In genomic region chr20:37081717-37082289, GRCh38 we compare ENCODE assay signal across 10 cellular contexts. TPM values are rescaled to one million over a fixed set of nuclear protein-coding genes. Genes with fewer than 3 reads are reported as not detected.
DNase-seq lines count a peak whose midpoint lies in the region; ATAC-seq and TF ChIP-seq lines count a peak whose summit lies in the region.
"Had no signal": no experiment of that assay in that cellular context is flagged by ENCODE, and none has a peak within 500 bp of the region (broad histone marks: within the 10 kb centered on the region; RNA-seq: fewer than 3 reads in every experiment).

No MANE protein-coding gene starts in this region.

- no peak overlapping the region for H3K14ac ChIP-seq in mesenchymal stem cell (ENCODE audit: low read length in 2 of 2)

- ATAC-seq in psoas muscle (no peak), GM21717 (IDR thresholded peaks at IDR 0.05; ENCODE audit: unreplicated experiment) (no peak), GM18858 (IDR thresholded peaks at IDR 0.05; ENCODE audit: unreplicated experiment) (no peak)

- H3K9me3 ChIP-seq in Loucy (ENCODE audit: insufficient read depth, low read depth, low read length) (no peaks in the 10 kb centered on the region), adrenal gland (replicated peaks in 1 of 3) (no peaks in the 10 kb centered on the region), mesenchymal stem cell (ENCODE audit: control insufficient read depth, low read length) (no peaks in the 10 kb centered on the region), psoas muscle (no peaks in the 10 kb centered on the region)
- H3K9me3 ChIP-seq: HAP-1 had no signal

- H3K4ac ChIP-seq in mesenchymal stem cell (ENCODE audit: low read depth in 1 of 2, low read length in 2 of 2) = no peak overlapping the region

- no peaks in the 10 kb centered on the region for H3K27me3 ChIP-seq in Loucy (ENCODE audit: insufficient read depth, low read length, poor library complexity, severe bottlenecking)
- no peaks in the 10 kb centered on the region for H3K27me3 ChIP-seq in adrenal gland
- H3K27me3 ChIP-seq in mesenchymal stem cell (ENCODE audit: control insufficient read depth in 1 of 2, insufficient read depth in 1 of 2, low read length in 2 of 2) = no peaks in the 10 kb centered on the region
- no peaks in the 10 kb centered on the region for H3K27me3 ChIP-seq in psoas muscle (ENCODE audit: insufficient read depth in 3 of 3, low read length in 2 of 3)

- H2BK15ac ChIP-seq in mesenchymal stem cell (ENCODE audit: low read depth, poor library complexity, severe bottlenecking) = no peak overlapping the region

- peaks cover 22% of the 10 kb centered on the region for H3K79me1 ChIP-seq in mesenchymal stem cell (replicated peaks; ENCODE audit: low read length, poor library complexity, severe bottlenecking)

- no peaks in the 10 kb centered on the region for H3K9me2 ChIP-seq in Loucy (replicated peaks; ENCODE audit: low read depth, low read length)

- H3K4me3 ChIP-seq in Loucy (ENCODE audit: low read length, poor library complexity, severe bottlenecking) = no peak overlapping the region
- no peak overlapping the region for H3K4me3 ChIP-seq in adrenal gland
- H3K4me3 ChIP-seq in mesenchymal stem cell (ENCODE audit: insufficient read depth in 1 of 2, low read depth in 1 of 2, low read length in 2 of 2) = no peak overlapping the region
- H3K4me3 ChIP-seq in psoas muscle = no peak overlapping the region
- H3K4me3 ChIP-seq: HAP-1 had no signal

- no peak overlapping the region for H3K18ac ChIP-seq in mesenchymal stem cell (ENCODE audit: low read depth in 1 of 2, low read length in 2 of 2)

- H3K4me1 ChIP-seq in Loucy (ENCODE audit: insufficient read depth, low read length, poor library complexity, severe bottlenecking) = no peaks in the 10 kb centered on the region
- no peaks in the 10 kb centered on the region for H3K4me1 ChIP-seq in adrenal gland (replicated peaks in 1 of 2)
- no peaks in the 10 kb centered on the region for H3K4me1 ChIP-seq in mesenchymal stem cell (ENCODE audit: control insufficient read depth, insufficient read depth, low read depth, low read length)
- H3K4me1 ChIP-seq in psoas muscle = no peaks in the 10 kb centered on the region
- H3K4me1 ChIP-seq: HAP-1 had no signal

- H2BK5ac ChIP-seq in mesenchymal stem cell (ENCODE audit: low read depth, low read length, poor library complexity, severe bottlenecking) = no peak overlapping the region

- H2AK5ac ChIP-seq in mesenchymal stem cell (ENCODE audit: low read length, severe bottlenecking) = no peak overlapping the region

- H3K4me2 ChIP-seq in Loucy (ENCODE audit: low read depth, low read length, poor library complexity, severe bottlenecking) (no peak overlapping the region), mesenchymal stem cell (ENCODE audit: low read length, poor library complexity, severe bottlenecking) (no peak overlapping the region)

- no peaks in the 10 kb centered on the region for H3F3A ChIP-seq in Loucy (ENCODE audit: low read depth)

- H3K9ac ChIP-seq in Loucy (ENCODE audit: low read depth, low read length, poor library complexity, severe bottlenecking) (no peak overlapping the region), mesenchymal stem cell (ENCODE audit: low read length) (no peak overlapping the region)

- intact Hi-C loops in adrenal gland (cut with DNase I) (no loop called here), psoas muscle (cut with DNase I) (no loop called here)

- TF ChIP-seq CTCF in Loucy (conservative IDR thresholded peaks at IDR 0.05; ENCODE audit: low read length) = peak; percentile 66
- peak in 4 of 6 experiments; percentile 17 to 43 (median 35) for TF ChIP-seq CTCF in adrenal gland (IDR thresholded peaks at IDR 0.05)
- no peak for TF ChIP-seq CTCF in psoas muscle (IDR thresholded peaks at IDR 0.05)

- no peak for TF ChIP-seq POLR2A in adrenal gland (IDR thresholded peaks at IDR 0.05)

- H3K79me2 ChIP-seq in Loucy (ENCODE audit: insufficient read depth, low read length) = peaks cover 77% of the 10 kb centered on the region

- H2BK120ac ChIP-seq in mesenchymal stem cell (ENCODE audit: low read depth, low read length) = no peak overlapping the region

- H4K91ac ChIP-seq in mesenchymal stem cell (ENCODE audit: low read length) = peak overlapping the region; percentile 11

- H2BK12ac ChIP-seq in mesenchymal stem cell (ENCODE audit: low read length in 2 of 2) = no peak overlapping the region

- DNase-seq in COR-L47 (lab: John Stamatoyannopoulos, UW) (peak; percentile 2), adrenal gland (peak in 2 of 7 donors; percentile 23 to 63), mesenchymal stem cell (peak; percentile 15), psoas muscle (no peak), HPDE6-E6E7 (ENCODE audit: extremely low spot score) (no peak)
- DNase-seq: hippocampal formation had no signal

- H2AFZ ChIP-seq in Loucy (ENCODE audit: low read length) (no peak overlapping the region), mesenchymal stem cell (ENCODE audit: low read depth, low read length) (no peak overlapping the region)

- peaks cover 20% of the 10 kb centered on the region for H4K20me1 ChIP-seq in Loucy (ENCODE audit: insufficient read depth, low read length, poor library complexity, severe bottlenecking)

- H3K27ac ChIP-seq in adrenal gland (no peak overlapping the region), mesenchymal stem cell (ENCODE audit: low read length, poor library complexity, severe bottlenecking) (no peak overlapping the region), psoas muscle (no peak overlapping the region)

- no peak overlapping the region for H3K23ac ChIP-seq in mesenchymal stem cell (ENCODE audit: low read length in 2 of 2)

- H3K36me3 ChIP-seq in Loucy (ENCODE audit: insufficient read depth, low read length) (peaks cover 52% of the 10 kb centered on the region; the same call in 1 of the 2 replicates), adrenal gland (replicated peaks in 1 of 2) (no peaks in the 10 kb centered on the region), mesenchymal stem cell (ENCODE audit: control insufficient read depth in 1 of 2, insufficient read depth in 2 of 2, low read depth in 1 of 2, low read length in 2 of 2) (peaks cover 0 to 3% of the 10 kb centered on the region in 2 experiments), psoas muscle (ENCODE audit: insufficient read depth in 1 of 2, low read depth in 1 of 2) (no peaks in the 10 kb centered on the region)

- no peak overlapping the region for H4K8ac ChIP-seq in mesenchymal stem cell (ENCODE audit: low read length)

- WGBS in adrenal gland, 4 donors = 83 to 96% (median 88%) methylated on average over 4 to 5 of the region's 5 CpGs
- WGBS in mesenchymal stem cell = 95% methylated on average over 5 of the region's 5 CpGs
- 91 to 98% (median 91%) methylated on average over 5 of the region's 5 CpGs for WGBS in psoas muscle, 3 donors

RNA-seq across cellular contexts. Expression of gene RBL1, which starts 14.0 kb away (rescaled TPM):
- 1 to 10 TPM in 7 of 8 donors, under 1 TPM in 1; 0.91 to 9.0 (median 6.0) TPM for total RNA-seq in adrenal gland
- polyA plus RNA-seq in adrenal gland = 1 to 10 TPM; 1.1 to 4.6 (median 1.8) TPM
- 2.4 TPM for polyA plus RNA-seq in mesenchymal stem cell (2013, experiment 1 of 2)
- polyA plus RNA-seq in mesenchymal stem cell (2013, experiment 2 of 2) = 2.1 TPM
- 10 to 100 TPM in 1 of 4 donors, 1 to 10 TPM in 3; 4.0 to 10.7 (median 5.0) TPM for total RNA-seq in psoas muscle
- 1 to 10 TPM in 2 of 3 donors, under 1 TPM in 1; 0.82 to 4.6 (median 2.0) TPM for polyA plus RNA-seq in psoas muscle

Comparison
In these comparisons a context has a peak if more than half of its experiments do, and no peak if none do; other contexts are left out.
1. DNase-seq: peak in COR-L47 (single experiment) and mesenchymal stem cell (single experiment); none in psoas muscle (0 of 2) and HPDE6-E6E7 (single experiment).